8 cellular contexts compared by ENCODE assay signal in the genomic region with DNA sequence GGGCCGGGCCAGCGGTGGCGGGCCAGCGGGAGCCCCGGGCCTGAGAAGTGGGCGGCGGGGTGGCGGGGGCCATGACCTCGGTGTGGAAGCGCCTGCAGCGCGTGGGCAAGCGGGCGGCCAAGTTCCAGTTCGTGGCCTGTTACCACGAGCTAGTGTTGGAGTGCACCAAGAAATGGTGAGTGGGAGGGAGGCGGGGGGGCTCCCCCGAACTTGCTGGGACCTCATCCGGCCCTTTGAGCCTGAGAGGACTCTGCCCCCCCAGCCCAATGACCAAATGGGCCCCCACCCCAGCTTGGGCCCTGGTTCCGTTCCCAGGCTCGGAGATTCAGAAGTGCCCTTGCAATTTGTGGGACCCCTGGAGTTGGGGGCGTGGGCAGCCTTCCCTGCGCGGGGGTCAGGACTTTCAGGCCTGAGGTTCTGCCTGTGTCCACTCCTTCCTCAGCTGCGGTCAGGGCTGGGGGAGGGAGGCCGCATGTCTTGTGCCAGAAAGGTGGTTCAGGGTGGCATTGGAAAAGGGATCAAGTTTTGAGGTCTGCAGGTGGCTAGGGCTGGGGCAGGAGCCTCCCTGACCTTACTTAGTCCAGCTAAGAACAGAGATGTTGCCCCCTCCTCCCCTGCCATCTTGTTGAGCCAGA. TPM values are rescaled to one million over a fixed set of nuclear protein-coding genes. Genes with fewer than 3 reads are reported as not detected.
A peak's percentile ranks its signal among the peaks of the same experiment; 100 is the strongest.
DNase-seq lines count a peak whose midpoint lies in the region; ATAC-seq and TF ChIP-seq lines count a peak whose summit lies in the region.

No MANE protein-coding gene starts in this region.

- H2BK12ac ChIP-seq in neuronal stem cell (ENCODE audit: low read length): peak overlapping the region; percentile 35

- POLR2A ChIA-PET in OCI-LY7 (lab: Charles Lee): interaction anchor here (0.7 to 2.7 kb wide), 3 partner anchors 11 to 39 kb away, joined by 3 to 17 read pairs (median 4); a partner anchor contains a TSS

- no CpG with 5 or more reads among the region's 26 CpGs for WGBS in neuronal stem cell (ENCODE audit: extremely low coverage in 2 of 2, insufficient read length in 2 of 2, insufficient replicate concordance in 1 of 2), 2 donors

- intact Hi-C loops in OCI-LY7 (cut with micrococcal nuclease; ENCODE audit: unreplicated experiment): loop anchor here (10.0 kb wide), 1 partner anchor 722 kb away; no protein-coding TSS in a partner anchor

- peak overlapping the region; percentile 100 for H3K27ac ChIP-seq in CD4-positive, CD25-positive, alpha-beta regulatory T cell (ENCODE audit: insufficient read depth, low read length, poor library complexity, severe bottlenecking)
- H3K27ac ChIP-seq in OCI-LY7 (ENCODE audit: low read depth, low read length, poor library complexity, severe bottlenecking) (peak overlapping the region; percentile 54), neuronal stem cell (replicated peaks; ENCODE audit: low read length) (no peak overlapping the region)

- peak overlapping the region; percentile 77 for H3K23ac ChIP-seq in neuronal stem cell (ENCODE audit: low read depth, low read length, poor library complexity)

- peak overlapping the region; percentile 94 for H3K4me2 ChIP-seq in OCI-LY7 (ENCODE audit: low read length)
- H3K4me2 ChIP-seq in neuronal stem cell (ENCODE audit: insufficient read depth, low read length, poor library complexity, severe bottlenecking): peak overlapping the region; percentile 60

- peaks cover 0 to 1% (median 0%) of the 10 kb centered on the region in 7 donors for H3K9me3 Mint-ChIP-seq in CD4-positive, CD25-positive, alpha-beta regulatory T cell
- no peaks in the 10 kb centered on the region for H3K9me3 Mint-ChIP-seq in effector memory CD8-positive, alpha-beta T cell

- no peaks in the 10 kb centered on the region for H3K9me3 ChIP-seq in CD4-positive, CD25-positive, alpha-beta regulatory T cell (ENCODE audit: control insufficient read depth in 2 of 2, low read length in 2 of 2)
- H3K9me3 ChIP-seq in OCI-LY7 (ENCODE audit: low read length): no peaks in the 10 kb centered on the region
- H3K9me3 ChIP-seq in neuronal stem cell (replicated peaks in 1 of 2; ENCODE audit: control insufficient read depth in 2 of 2, insufficient read depth in 1 of 2, low read depth in 1 of 2, low read length in 2 of 2): no peaks in the 10 kb centered on the region

- H3K36me3 Mint-ChIP-seq in CD4-positive, CD25-positive, alpha-beta regulatory T cell: peaks cover 3% of the 10 kb centered on the region
- peaks cover 82% of the 10 kb centered on the region for H3K36me3 Mint-ChIP-seq in effector memory CD8-positive, alpha-beta T cell (ENCODE audit: insufficient read depth)

- no peak overlapping the region for H3K4ac ChIP-seq in neuronal stem cell (ENCODE audit: low read length)

- H4K8ac ChIP-seq in neuronal stem cell (ENCODE audit: low read depth, low read length): peak overlapping the region; percentile 53

- peaks cover 0 to 59% (median 22%) of the 10 kb centered on the region in 4 donors for H3K4me1 Mint-ChIP-seq in CD4-positive, CD25-positive, alpha-beta regulatory T cell
- H3K4me1 Mint-ChIP-seq in effector memory CD8-positive, alpha-beta T cell (ENCODE audit: low read depth in 2 of 2): peaks cover 51 to 59% of the 10 kb centered on the region in 2 donors

- ATAC-seq in CD4-positive, CD25-positive, alpha-beta regulatory T cell (ENCODE audit: low read depth in 2 of 2): no peak
- ATAC-seq in effector memory CD8-positive, alpha-beta T cell (replicated peaks): no peak
- ATAC-seq in HG02610 (IDR thresholded peaks at IDR 0.05; ENCODE audit: unreplicated experiment): no peak
- no peak for ATAC-seq in HG03442 (IDR thresholded peaks at IDR 0.05; ENCODE audit: unreplicated experiment)
- ATAC-seq in HG03520 (IDR thresholded peaks at IDR 0.05; ENCODE audit: unreplicated experiment): no peak

- peaks cover 7% of the 10 kb centered on the region for H3K79me1 ChIP-seq in neuronal stem cell (ENCODE audit: low read depth, low read length)

- peak overlapping the region; percentile 95 for H3K18ac ChIP-seq in neuronal stem cell (ENCODE audit: low read length)

- peaks cover 18% of the 10 kb centered on the region; the same call in 1 of the 2 replicates for H3K79me2 ChIP-seq in OCI-LY7 (ENCODE audit: insufficient read depth, low read depth, low read length)

- H2AK5ac ChIP-seq in neuronal stem cell (ENCODE audit: low read depth, low read length): peak overlapping the region; percentile 92

- peak overlapping the region; percentile 80 for H2BK15ac ChIP-seq in neuronal stem cell (ENCODE audit: low read length)

- no peak overlapping the region for H3K14ac ChIP-seq in neuronal stem cell (ENCODE audit: low read length)

- H3K27ac Mint-ChIP-seq in CD4-positive, CD25-positive, alpha-beta regulatory T cell: peak overlapping the region in 2 of 3 donors; percentile 51 to 85
- H3K27ac Mint-ChIP-seq in effector memory CD8-positive, alpha-beta T cell: peak overlapping the region; percentile 76 to 98

- no peaks in the 10 kb centered on the region for H3K9me2 ChIP-seq in OCI-LY7 (ENCODE audit: insufficient read depth, low read length)

- H2AFZ ChIP-seq in OCI-LY7 (ENCODE audit: low read length) (no peak overlapping the region), neuronal stem cell (ENCODE audit: low read length) (no peak overlapping the region)

- H4K20me1 ChIP-seq in OCI-LY7 (ENCODE audit: insufficient read depth, low read length): peaks cover 2% of the 10 kb centered on the region; the same call in 1 of the 2 replicates

- H2BK120ac ChIP-seq in neuronal stem cell (ENCODE audit: low read depth, low read length): no peak overlapping the region

- H3K36me3 ChIP-seq in CD4-positive, CD25-positive, alpha-beta regulatory T cell (ENCODE audit: control insufficient read depth, insufficient read depth, low read length): peaks cover 26% of the 10 kb centered on the region
- peaks cover 24% of the 10 kb centered on the region for H3K36me3 ChIP-seq in OCI-LY7 (ENCODE audit: insufficient read depth, low read length)
- peaks cover 4 to 16% of the 10 kb centered on the region in 2 donors for H3K36me3 ChIP-seq in neuronal stem cell (replicated peaks in 1 of 2; ENCODE audit: control insufficient read depth in 2 of 2, insufficient read depth in 2 of 2, low read length in 2 of 2)

- no peak overlapping the region for H2BK5ac ChIP-seq in neuronal stem cell (ENCODE audit: low read length)

- H3K4me1 ChIP-seq in CD4-positive, CD25-positive, alpha-beta regulatory T cell (ENCODE audit: control insufficient read depth, insufficient read depth, low read length, poor library complexity, severe bottlenecking): peaks cover 64% of the 10 kb centered on the region
- peaks cover 51% of the 10 kb centered on the region for H3K4me1 ChIP-seq in OCI-LY7 (ENCODE audit: insufficient read depth, low read length, poor library complexity, severe bottlenecking)
- peaks cover 26 to 37% of the 10 kb centered on the region in 2 donors for H3K4me1 ChIP-seq in neuronal stem cell (ENCODE audit: control insufficient read depth in 2 of 2, insufficient read depth in 1 of 2, low read depth in 1 of 2, low read length in 2 of 2)

- H3K4me3 ChIP-seq in CD4-positive, CD25-positive, alpha-beta regulatory T cell (ENCODE audit: low read depth, low read length): peak overlapping the region; percentile 68
- H3K4me3 ChIP-seq in OCI-LY7 (ENCODE audit: low read depth, low read length, poor library complexity, severe bottlenecking) (peak overlapping the region; percentile 94), neuronal stem cell (ENCODE audit: low read length in 2 of 2) (peak overlapping the region in 1 of 2 donors; percentile 80)

- DNase-seq in CD4-positive, CD25-positive, alpha-beta regulatory T cell: no peak
- DNase-seq in OCI-LY7 (ENCODE audit: low spot score): no peak
- no peak for DNase-seq in effector memory CD8-positive, alpha-beta T cell
- DNase-seq in neuronal stem cell (ENCODE audit: low spot score): no peak
- DNase-seq in D341Med (ENCODE audit: low spot score): no peak

- peak overlapping the region; percentile 84 to 93 (median 86) for H3K4me3 Mint-ChIP-seq in CD4-positive, CD25-positive, alpha-beta regulatory T cell
- peak overlapping the region; percentile 86 to 87 for H3K4me3 Mint-ChIP-seq in effector memory CD8-positive, alpha-beta T cell

- no peak overlapping the region for H4K91ac ChIP-seq in neuronal stem cell (ENCODE audit: low read depth, low read length, poor library complexity)

- CTCF ChIA-PET in OCI-LY7 (lab: Charles Lee; ENCODE audit: unreplicated experiment): interaction anchor here (0.6 to 2.1 kb wide), 4 partner anchors 11 to 263 kb away, joined by 3 to 11 read pairs (median 3); no protein-coding TSS in a partner anchor

- H3K27me3 Mint-ChIP-seq in CD4-positive, CD25-positive, alpha-beta regulatory T cell: no peaks in the 10 kb centered on the region
- no peaks in the 10 kb centered on the region for H3K27me3 Mint-ChIP-seq in effector memory CD8-positive, alpha-beta T cell

- no peaks in the 10 kb centered on the region for H3K27me3 ChIP-seq in CD4-positive, CD25-positive, alpha-beta regulatory T cell (ENCODE audit: control insufficient read depth, insufficient read depth, low read length)
- peaks cover 0 to 25% (median 3%) of the 10 kb centered on the region in 3 experiments for H3K27me3 ChIP-seq in neuronal stem cell (ENCODE audit: control insufficient read depth in 3 of 3, insufficient read depth in 3 of 3, low read depth in 1 of 3, low read length in 3 of 3)

- no peak for TF ChIP-seq CTCF in OCI-LY7 (conservative IDR thresholded peaks at IDR 0.05; ENCODE audit: low read length)

- no TSS peak for BruUV-seq in OCI-LY7 (replicated peaks; lab: Mats Ljungman, UMichigan)

- H3K9ac ChIP-seq in neuronal stem cell (ENCODE audit: low read depth, low read length, poor library complexity): peak overlapping the region; percentile 90

RNA-seq across cellular contexts. Expression of a gene that starts 0.5 kb away (rescaled TPM):
- 143 TPM for total RNA-seq in CD4-positive, CD25-positive, alpha-beta regulatory T cell
- 10 to 100 TPM in 1 of 4 donors, 1 to 10 TPM in 3; 7.8 to 11.6 (median 8.7) TPM for polyA plus RNA-seq in CD4-positive, CD25-positive, alpha-beta regulatory T cell
- total RNA-seq in OCI-LY7 (2014; rRNA removed; shearing (Covaris generic)): 59.6 and 59.7 TPM in 2 replicates
- total RNA-seq in OCI-LY7 (2022): 71.6 and 80.3 TPM in 2 replicates
- polyA plus RNA-seq in neuronal stem cell (2013, experiment 1 of 2): 7.3 TPM
- polyA plus RNA-seq in neuronal stem cell (2013, experiment 2 of 2): 6.4 TPM

RNA-seq across cellular contexts. Expression of a gene that starts 4.0 kb away (rescaled TPM):
- total RNA-seq in CD4-positive, CD25-positive, alpha-beta regulatory T cell: 49.4 TPM
- polyA plus RNA-seq in CD4-positive, CD25-positive, alpha-beta regulatory T cell: 100 to 1,000 TPM in 3 of 4 donors, 10 to 100 TPM in 1; 77.1 to 158 (median 115) TPM
- total RNA-seq in OCI-LY7 (2014; rRNA removed; shearing (Covaris generic)): 16.1 and 26.4 TPM in 2 replicates
- 17.9 and 25.3 TPM in 2 replicates for total RNA-seq in OCI-LY7 (2022)
- polyA plus RNA-seq in neuronal stem cell (2013, experiment 1 of 2): 50.9 TPM
- polyA plus RNA-seq in neuronal stem cell (2013, experiment 2 of 2): 50.0 TPM

RNA-seq across cellular contexts. Expression of a gene that starts 6.1 kb away (rescaled TPM):
- total RNA-seq in CD4-positive, CD25-positive, alpha-beta regulatory T cell: 34.6 TPM
- polyA plus RNA-seq in CD4-positive, CD25-positive, alpha-beta regulatory T cell: 10 to 100 TPM; 64.6 to 84.7 (median 73.1) TPM
- total RNA-seq in OCI-LY7 (2014; rRNA removed; shearing (Covaris generic)): 37.7 and 60.4 TPM in 2 replicates
- 35.9 and 43.4 TPM in 2 replicates for total RNA-seq in OCI-LY7 (2022)
- polyA plus RNA-seq in neuronal stem cell (2013, experiment 1 of 2): 53.3 TPM
- polyA plus RNA-seq in neuronal stem cell (2013, experiment 2 of 2): 50.3 TPM

RNA-seq across cellular contexts. Expression of a gene that starts 18.2 kb away (rescaled TPM):
- total RNA-seq in CD4-positive, CD25-positive, alpha-beta regulatory T cell: 132 TPM
- 10 to 100 TPM in 2 of 4 donors, 1 to 10 TPM in 2; 9.2 to 15.0 (median 11.9) TPM for polyA plus RNA-seq in CD4-positive, CD25-positive, alpha-beta regulatory T cell
- total RNA-seq in OCI-LY7 (2014; rRNA removed; shearing (Covaris generic)): 11.2 and 17.4 TPM in 2 replicates
- 10.0 and 13.8 TPM in 2 replicates for total RNA-seq in OCI-LY7 (2022)
- polyA plus RNA-seq in neuronal stem cell (2013, experiment 1 of 2): 8.7 TPM
- polyA plus RNA-seq in neuronal stem cell (2013, experiment 2 of 2): 8.6 TPM

RNA-seq across cellular contexts. Expression of a gene that starts 19.3 kb away (rescaled TPM):
- 5.5 TPM for total RNA-seq in CD4-positive, CD25-positive, alpha-beta regulatory T cell
- polyA plus RNA-seq in CD4-positive, CD25-positive, alpha-beta regulatory T cell: 1 to 10 TPM in 1 of 4 donors, under 1 TPM in 2, not detected in 1; 0.19 to 1.5 (median 0.76) TPM
- 1.4 TPM in 1 of 2 replicates, not detected in the other for total RNA-seq in OCI-LY7 (2014; rRNA removed; shearing (Covaris generic))
- 0.68 and 1.6 TPM in 2 replicates for total RNA-seq in OCI-LY7 (2022)
- polyA plus RNA-seq in neuronal stem cell (2013, experiment 1 of 2): 0.06 TPM
- polyA plus RNA-seq in neuronal stem cell (2013, experiment 2 of 2): 0.08 TPM
